18 cellular contexts compared by ENCODE assay signal in the genomic region with DNA sequence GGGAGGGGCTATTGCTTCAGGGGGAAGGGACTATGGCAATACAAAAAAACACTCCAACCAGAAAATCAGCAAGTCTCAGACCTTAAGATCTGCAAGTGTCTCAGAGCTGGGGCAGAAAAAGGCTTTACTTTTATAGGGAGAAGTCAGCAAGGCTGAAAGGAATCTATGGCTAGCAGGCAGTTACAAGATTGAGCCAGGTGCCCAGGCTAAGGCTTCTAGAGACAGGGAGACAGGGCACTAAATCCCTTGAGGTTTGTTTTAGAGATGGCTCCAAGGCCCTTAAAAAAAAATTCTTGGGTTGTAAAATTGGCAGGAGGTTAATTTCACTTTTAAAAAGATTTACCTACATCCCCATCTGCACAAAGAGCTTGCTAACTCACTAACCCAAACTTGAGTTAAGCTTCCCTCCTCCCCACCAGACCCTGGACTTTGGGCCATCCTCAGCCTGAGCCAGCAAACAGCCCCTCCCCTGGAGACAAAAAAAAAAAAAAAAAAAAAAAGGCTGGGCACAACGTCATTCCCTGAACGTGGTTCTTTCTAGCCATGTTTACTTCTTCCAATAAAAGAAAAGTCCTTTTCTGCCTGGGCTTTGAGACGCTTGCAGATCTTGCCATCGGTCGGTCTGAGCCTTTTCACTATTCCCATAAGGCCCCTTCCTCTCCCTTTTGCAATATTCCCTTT. TPM values are rescaled to one million over a fixed set of nuclear protein-coding genes. Genes with fewer than 3 reads are reported as not detected.
A peak's percentile ranks its signal among the peaks of the same experiment; 100 is the strongest.
DNase-seq lines count a peak whose midpoint lies in the region; ATAC-seq and TF ChIP-seq lines count a peak whose summit lies in the region.
"Had no signal": no experiment of that assay in that cellular context is flagged by ENCODE, and none has a peak within 500 bp of the region (broad histone marks: within the 10 kb centered on the region; RNA-seq: fewer than 3 reads in every experiment).

No MANE protein-coding gene starts in this region.

- BruUV-seq in mammary epithelial cell (replicated peaks; lab: Mats Ljungman, UMichigan) = TSS peak; percentile 26
- BruUV-seq in MCF 10A (replicated peaks; lab: Mats Ljungman, UMichigan) = no TSS peak

- no peak overlapping the region for H3K27ac Mint-ChIP-seq in MCF 10A (ENCODE audit: low read depth, unreplicated experiment)
- peak overlapping the region; percentile 94 for H3K27ac Mint-ChIP-seq in activated T-helper 1 cell treated with anti-CD3 and anti-CD28 coated beads, Interleukin-12 subunit alpha, Interleukin-12 subunit beta, Interleukin-2, Interleukin-4 antibody, amounts not matched to agents 30 ng/mL and 10 ng/mL and 1 ng/mL, durations not matched to agents 14 hours and 24 hours and 36 hours
- H3K27ac Mint-ChIP-seq in endodermal cell = no peak overlapping the region

- CTCF ChIA-PET in mammary epithelial cell (lab: Charles Lee; ENCODE audit: low non-redundant PET) (no interaction called here), MCF 10A (lab: Yijun Ruan, JAX) (interaction anchor here (0.6 to 28.1 kb wide), 30 partner anchors 7 to 337 kb away, joined by 3 to 642 read pairs (median 8); a partner anchor contains a TSS)

- in situ Hi-C loops in mammary epithelial cell (cut with MboI; ENCODE audit: low sequenced_read_pairs in 2 of 2) (loop anchor here (5.0 to 25.0 kb wide), 7 partner anchors 36 to 333 kb away; a partner anchor contains a TSS), transverse colon (cut with MboI; ENCODE audit: low pct_ligation_motif_present in 1 of 4, low pct_unique_long_range_greater_than_20kb in 1 of 4, low sequenced_read_pairs in 3 of 4) (loop anchor here in 3 of 4 donors (10.0 to 25.0 kb wide), 4 partner anchors 143 to 259 kb away; a partner anchor contains a TSS)

- H3K4me3 Mint-ChIP-seq in MCF 10A (ENCODE audit: unreplicated experiment) = no peak overlapping the region
- no peak overlapping the region for H3K4me3 Mint-ChIP-seq in activated T-helper 1 cell treated with anti-CD3 and anti-CD28 coated beads, Interleukin-12 subunit alpha, Interleukin-12 subunit beta, Interleukin-2, Interleukin-4 antibody, amounts not matched to agents 30 ng/mL and 10 ng/mL and 1 ng/mL, durations not matched to agents 14 hours and 24 hours and 36 hours
- H3K4me3 Mint-ChIP-seq in endodermal cell = no peak overlapping the region
- H3K4me3 Mint-ChIP-seq: nephron had no signal

- H3K9ac ChIP-seq in mammary epithelial cell (ENCODE audit: insufficient read depth, low read length) (no peak overlapping the region), endodermal cell (ENCODE audit: extremely low read depth, low read length, poor library complexity, severe bottlenecking) (no peak overlapping the region)

- no peaks in the 10 kb centered on the region for H4K20me1 ChIP-seq in mammary epithelial cell (ENCODE audit: insufficient read depth, low read length)

- DNase-seq in mammary epithelial cell (no peak), MCF 10A (ENCODE audit: unreplicated experiment) (no peak), mucosa of descending colon (no peak), transverse colon (no peak), NOMO-1 treated with dmso at 0.1 percent for 144 hours (lab: John Stamatoyannopoulos, UW; ENCODE audit: unreplicated experiment) (no peak), glomerular visceral epithelial cell (ENCODE audit: extremely low spot score) (no peak), endodermal cell (no peak)
- DNase-seq in activated T-helper 1 cell treated with anti-CD3 and anti-CD28 coated beads, Interleukin-12 subunit alpha, Interleukin-12 subunit beta, Interleukin-2, Interleukin-4 antibody, amounts not matched to agents 30 ng/mL and 10 ng/mL and 1 ng/mL, durations not matched to agents 14 hours and 24 hours and 36 hours (ENCODE audit: low spot score) = no peak
- DNase-seq: activated CD8-positive, alpha-beta memory T cell treated with anti-CD3 and anti-CD28 coated beads for 24 hours; activated effector memory CD4-positive, alpha-beta T cell treated with anti-CD3 and anti-CD28 coated beads, Interleukin-2, amount 50 U/mL, for 16 hours; anterior cingulate cortex; left lung; MM.1S; NCI-H1694 had no signal

- intact Hi-C loops in mammary epithelial cell (cut with micrococcal nuclease) = loop anchor here (1.0 to 2.0 kb wide), 7 partner anchors 47 to 335 kb away; a partner anchor contains a TSS
- intact Hi-C loops in MCF 10A (cut with micrococcal nuclease) = loop anchor here (1.0 kb wide), 7 partner anchors 47 to 329 kb away; a partner anchor contains a TSS
- intact Hi-C loops in activated T-helper 1 cell treated with anti-CD3 and anti-CD28 coated beads, Interleukin-12 subunit alpha, Interleukin-12 subunit beta, Interleukin-2, Interleukin-4 antibody, amounts not matched to agents 30 ng/mL and 10 ng/mL and 1 ng/mL, durations not matched to agents 14 hours and 24 hours and 36 hours (cut with micrococcal nuclease) = loop anchor here (1.0 to 5.0 kb wide), 3 partner anchors 47 to 150 kb away; no protein-coding TSS in a partner anchor
- intact Hi-C loops in mucosa of descending colon (cut with DNase I, micrococcal nuclease) = no loop called here
- intact Hi-C loops in transverse colon (cut with DNase I; ENCODE audit: low total_unique reads) = loop anchor here (10.0 kb wide), 1 partner anchor 113 kb away; no protein-coding TSS in a partner anchor

- H3K4me1 ChIP-seq in mammary epithelial cell (ENCODE audit: insufficient read depth, low read length) (no peaks in the 10 kb centered on the region), mucosa of descending colon (ENCODE audit: low read depth) (peaks cover 11% of the 10 kb centered on the region), transverse colon (peaks cover 8 to 32% (median 19%) of the 10 kb centered on the region in 4 donors), endodermal cell (ENCODE audit: control insufficient read depth, insufficient read depth, low read length) (peaks cover 11% of the 10 kb centered on the region)
- H3K4me1 ChIP-seq: vagina had no signal

- H2AFZ ChIP-seq in mammary epithelial cell (ENCODE audit: low read depth, low read length) = no peak overlapping the region

- H3K9me3 Mint-ChIP-seq in MCF 10A (ENCODE audit: unreplicated experiment) = no peaks in the 10 kb centered on the region
- no peaks in the 10 kb centered on the region for H3K9me3 Mint-ChIP-seq in activated T-helper 1 cell treated with anti-CD3 and anti-CD28 coated beads, Interleukin-12 subunit alpha, Interleukin-12 subunit beta, Interleukin-2, Interleukin-4 antibody, amounts not matched to agents 30 ng/mL and 10 ng/mL and 1 ng/mL, durations not matched to agents 14 hours and 24 hours and 36 hours
- H3K9me3 Mint-ChIP-seq in endodermal cell = no peaks in the 10 kb centered on the region

- H3K79me2 ChIP-seq in mammary epithelial cell (ENCODE audit: insufficient read depth, low read length) = no peaks in the 10 kb centered on the region

- TF ChIP-seq POLR2A in transverse colon (IDR thresholded peaks at IDR 0.05) = no peak

- H3K36me3 Mint-ChIP-seq in MCF 10A (ENCODE audit: insufficient read depth, unreplicated experiment) (no peaks in the 10 kb centered on the region), endodermal cell (ENCODE audit: low read depth) (peaks cover 53% of the 10 kb centered on the region)
- H3K36me3 Mint-ChIP-seq in activated T-helper 1 cell treated with anti-CD3 and anti-CD28 coated beads, Interleukin-12 subunit alpha, Interleukin-12 subunit beta, Interleukin-2, Interleukin-4 antibody, amounts not matched to agents 30 ng/mL and 10 ng/mL and 1 ng/mL, durations not matched to agents 14 hours and 24 hours and 36 hours (ENCODE audit: low read depth) = peaks cover 71% of the 10 kb centered on the region

- no peaks in the 10 kb centered on the region for H3K27me3 Mint-ChIP-seq in MCF 10A (ENCODE audit: insufficient read depth, unreplicated experiment)
- H3K27me3 Mint-ChIP-seq in activated T-helper 1 cell treated with anti-CD3 and anti-CD28 coated beads, Interleukin-12 subunit alpha, Interleukin-12 subunit beta, Interleukin-2, Interleukin-4 antibody, amounts not matched to agents 30 ng/mL and 10 ng/mL and 1 ng/mL, durations not matched to agents 14 hours and 24 hours and 36 hours (ENCODE audit: insufficient read depth) = no peaks in the 10 kb centered on the region
- no peaks in the 10 kb centered on the region for H3K27me3 Mint-ChIP-seq in endodermal cell (ENCODE audit: insufficient read depth)
- H3K27me3 Mint-ChIP-seq: progenitor cell of endocrine pancreas had no signal

- H3K4me2 ChIP-seq in mammary epithelial cell (ENCODE audit: insufficient read depth, low read depth, low read length) = no peak overlapping the region

- H3K4me3 ChIP-seq in mammary epithelial cell (replicated peaks in 1 of 3; ENCODE audit: insufficient read depth in 1 of 3, low read depth in 2 of 3, low read length in 3 of 3) (no peak overlapping the region), mucosa of descending colon (no peak overlapping the region), transverse colon (no peak overlapping the region), endodermal cell (ENCODE audit: low read length) (no peak overlapping the region)
- H3K4me3 ChIP-seq: left lung, vagina had no signal

- H3K27ac ChIP-seq in mammary epithelial cell (ENCODE audit: insufficient read depth, low read depth, low read length) (no peak overlapping the region), transverse colon (peak overlapping the region; percentile 60 to 81 (median 74)), endodermal cell (ENCODE audit: low read depth, low read length) (no peak overlapping the region)
- H3K27ac ChIP-seq: left lung, vagina had no signal

- dilution Hi-C loops in mammary epithelial cell (cut with HindIII; ENCODE audit: low sequenced_read_pairs) = loop anchor here (5.0 to 10.0 kb wide), 2 partner anchors 71 to 153 kb away; no protein-coding TSS in a partner anchor

- no peaks in the 10 kb centered on the region for H3K9me3 ChIP-seq in mammary epithelial cell (replicated peaks; ENCODE audit: insufficient read depth, low read length)
- H3K9me3 ChIP-seq in mucosa of descending colon = no peaks in the 10 kb centered on the region
- H3K9me3 ChIP-seq in transverse colon = no peaks in the 10 kb centered on the region
- no peaks in the 10 kb centered on the region for H3K9me3 ChIP-seq in endodermal cell (ENCODE audit: control insufficient read depth, low read length)
- H3K9me3 ChIP-seq: left lung, vagina had no signal

- no peak for TF ChIP-seq EP300 in transverse colon (IDR thresholded peaks at IDR 0.05; ENCODE audit: low read depth)

- ATAC-seq in mucosa of descending colon = peak; percentile 37
- ATAC-seq: HCT116, left lung had no signal

- H3K36me3 ChIP-seq in mammary epithelial cell (ENCODE audit: insufficient read depth, low read length) (peaks cover 11% of the 10 kb centered on the region), mucosa of descending colon (ENCODE audit: low read depth) (no peaks in the 10 kb centered on the region), transverse colon (no peaks in the 10 kb centered on the region), endodermal cell (ENCODE audit: control insufficient read depth, insufficient read depth, low read length) (peaks cover 94% of the 10 kb centered on the region)

- no peaks in the 10 kb centered on the region for H3K27me3 ChIP-seq in mammary epithelial cell (ENCODE audit: insufficient read depth, low read length)
- no peaks in the 10 kb centered on the region for H3K27me3 ChIP-seq in transverse colon
- no peaks in the 10 kb centered on the region for H3K27me3 ChIP-seq in endodermal cell (ENCODE audit: control insufficient read depth, insufficient read depth, low read length, poor library complexity, severe bottlenecking)
- H3K27me3 ChIP-seq: left lung, vagina had no signal

- TF ChIP-seq CTCF in mammary epithelial cell (conservative IDR thresholded peaks at IDR 0.05 in 1 of 2, IDR thresholded peaks at IDR 0.05 in 1 of 2; ENCODE audit: extremely low read depth in 1 of 2, insufficient read depth in 1 of 2, low read depth in 1 of 2, low read length in 2 of 2) (no peak), MCF 10A (IDR thresholded peaks at IDR 0.05; ENCODE audit: unreplicated experiment) (no peak), mucosa of descending colon (IDR thresholded peaks at IDR 0.05) (no peak), transverse colon (IDR thresholded peaks at IDR 0.05) (no peak), endodermal cell (conservative IDR thresholded peaks at IDR 0.05) (no peak)

- WGBS in mammary epithelial cell (ENCODE audit: low coverage, missing lambda C conversion rate) = 63% methylated on average over 5 of the region's 5 CpGs
- WGBS in transverse colon (ENCODE audit: low coverage in 1 of 2), 2 donors = 21 to 22% methylated on average over 5 of the region's 5 CpGs
- 74 to 82% methylated on average over 5 of the region's 5 CpGs for WGBS in endodermal cell (ENCODE audit: insufficient coverage in 1 of 2, insufficient read length in 1 of 2), 2 experiments

- POLR2A ChIA-PET in MCF 10A (lab: Yijun Ruan, JAX) = interaction anchor here (0.6 to 2.8 kb wide), 2 partner anchors 46 to 130 kb away, joined by 3 to 10 read pairs; no protein-coding TSS in a partner anchor

- H3K4me1 Mint-ChIP-seq in MCF 10A (ENCODE audit: insufficient read depth, unreplicated experiment) (no peaks in the 10 kb centered on the region), endodermal cell (peaks cover 35% of the 10 kb centered on the region)
- peaks cover 71% of the 10 kb centered on the region for H3K4me1 Mint-ChIP-seq in activated T-helper 1 cell treated with anti-CD3 and anti-CD28 coated beads, Interleukin-12 subunit alpha, Interleukin-12 subunit beta, Interleukin-2, Interleukin-4 antibody, amounts not matched to agents 30 ng/mL and 10 ng/mL and 1 ng/mL, durations not matched to agents 14 hours and 24 hours and 36 hours (ENCODE audit: low read depth)

RNA-seq across cellular contexts. Expression of a gene that starts 17.9 kb away (rescaled TPM):
- total RNA-seq in mammary epithelial cell (1 to 10 TPM; 2.4 to 3.0 TPM), MCF 10A (2022) (0.40 and 0.96 TPM in 2 replicates), mucosa of descending colon (1 to 10 TPM in 1 of 3 donors, under 1 TPM in 1, not detected in 1; 0.70 to 3.2 TPM), transverse colon (under 1 TPM in 2 of 4 donors, not detected in 2; 0.48 to 0.82 TPM), endodermal cell (not detected)
- 6.1 TPM for polyA plus RNA-seq in mammary epithelial cell
- polyA minus RNA-seq in mammary epithelial cell = 10.2 TPM
- 2.2 and 2.3 TPM in 2 replicates for total RNA-seq in activated T-helper 1 cell treated with anti-CD3 and anti-CD28 coated beads, Interleukin-12 subunit alpha, Interleukin-12 subunit beta, Interleukin-2, Interleukin-4 antibody, amounts not matched to agents 30 ng/mL and 10 ng/mL and 1 ng/mL, durations not matched to agents 14 hours and 24 hours and 36 hours
- 0.71 TPM for polyA plus RNA-seq in endodermal cell (2013, experiment 1 of 2)
- 0.79 TPM for polyA plus RNA-seq in endodermal cell (2013, experiment 2 of 2)
- total RNA-seq: progenitor cell of endocrine pancreas had no signal

Comparison
In these comparisons a context has a peak if more than half of its experiments do, and no peak if none do; other contexts are left out.
1. H3K27ac ChIP-seq: peak in transverse colon (4 of 4); none in mammary epithelial cell (single experiment) and endodermal cell (single experiment).
2. intact Hi-C loops: an anchor here in mammary epithelial cell (1.0 to 2.0 kb wide), MCF 10A (1.0 kb wide), activated T-helper 1 cell treated with anti-CD3 and anti-CD28 coated beads, Interleukin-12 subunit alpha, Interleukin-12 subunit beta, Interleukin-2, Interleukin-4 antibody, amounts not matched to agents 30 ng/mL and 10 ng/mL and 1 ng/mL, durations not matched to agents 14 hours and 24 hours and 36 hours (1.0 to 5.0 kb wide) and transverse colon (10.0 kb wide); none called in mucosa of descending colon.